In genomic region chr1:222761171-222761570, GRCh38 we compare ENCODE assay signal across 36 cellular contexts. TPM values are rescaled to one million over a fixed set of nuclear protein-coding genes. Genes with fewer than 3 reads are reported as not detected.
"Had no signal": no experiment of that assay in that cellular context is flagged by ENCODE, and none has a peak within 500 bp of the region (broad histone marks: within the 10 kb centered on the region; RNA-seq: fewer than 3 reads in every experiment).

No MANE protein-coding gene starts in this region.

- H3K4me1 Mint-ChIP-seq: activated CD4-positive, alpha-beta memory T cell treated with anti-CD3 and anti-CD28 coated beads, Interleukin-2, amount 10 ng/mL, durations not matched to agents 7 days and 5 days; activated CD8-positive, alpha-beta memory T cell treated with anti-CD3 and anti-CD28 coated beads, Interleukin-2, amount 10 ng/mL, durations not matched to agents 7 days and 5 days; activated naive CD4-positive, alpha-beta T cell treated with anti-CD3 and anti-CD28 coated beads, Interleukin-2, amount 10 ng/mL, durations not matched to agents 7 days and 5 days; activated naive CD8-positive, alpha-beta T cell treated with anti-CD3 and anti-CD28 coated beads, Interleukin-2, amount 50 U/mL, for 24 hours; central memory CD8-positive, alpha-beta T cell had no signal

- H3K4me1 ChIP-seq: ascending aorta had no signal

- H3K9me3 ChIP-seq: ascending aorta had no signal

- H3K36me3 ChIP-seq: ascending aorta, cardiac muscle cell had no signal

- H3K27me3 Mint-ChIP-seq: activated B cell treated with CpG ODN at 0.5 μM for 24 hours; activated naive CD8-positive, alpha-beta T cell treated with anti-CD3 and anti-CD28 coated beads, Interleukin-2, amount 50 U/mL, for 24 hours had no signal

- H3K36me3 Mint-ChIP-seq: activated CD8-positive, alpha-beta memory T cell treated with anti-CD3 and anti-CD28 coated beads, Interleukin-2, amount 10 ng/mL, durations not matched to agents 7 days and 5 days; activated naive CD4-positive, alpha-beta T cell treated with anti-CD3 and anti-CD28 coated beads, Interleukin-2, amount 10 ng/mL, durations not matched to agents 7 days and 5 days; activated naive CD8-positive, alpha-beta T cell had no signal

- H3K27me3 ChIP-seq: ascending aorta, cardiac muscle cell had no signal

- DNase-seq: activated B cell treated with CpG ODN at 0.5 μM for 24 hours; activated CD4-positive, alpha-beta memory T cell treated with anti-CD3 and anti-CD28 coated beads, Interleukin-2, amount 10 ng/mL, durations not matched to agents 7 days and 5 days; activated CD4-positive, alpha-beta T cell treated with anti-CD3 and anti-CD28 coated beads for 4 hours; activated CD4-positive, CD25-positive, alpha-beta regulatory T cell treated with anti-CD3 and anti-CD28 coated beads, Interleukin-2, amount 50 U/mL, for 72 hours; activated CD8-positive, alpha-beta memory T cell treated with anti-CD3 and anti-CD28 coated beads for 24 hours; activated CD8-positive, alpha-beta memory T cell treated with anti-CD3 and anti-CD28 coated beads, Interleukin-2, amount 10 ng/mL, durations not matched to agents 7 days and 5 days; activated CD8-positive, alpha-beta memory T cell treated with anti-CD3 and anti-CD28 coated beads, Interleukin-2, amount 50 U/mL, for 48 hours; activated effector memory CD4-positive, alpha-beta T cell treated with Interleukin-2 at 50 U/mL for 16 hours; activated naive CD4-positive, alpha-beta T cell treated with anti-CD3 and anti-CD28 coated beads, Interleukin-2, amount 10 ng/mL, durations not matched to agents 7 days and 5 days; activated naive CD8-positive, alpha-beta T cell treated with anti-CD3 and anti-CD28 coated beads, Interleukin-2, amount 50 U/mL, for 24 hours; activated T-cell treated with anti-CD3 and anti-CD28 coated beads, Interleukin-2, amount 50 U/mL, for 48 hours; amniotic stem cell; NCI-H1092 treated with DMSO at 0.1 percent for 48 hours; NCI-H1694; NCI-H2029; NCI-H2171 treated with DMSO at 0.1 percent for 48 hours; NCI-H2227 treated with DMSO at 0.1 percent for 48 hours; NCI-H446; NCI-H524; NCI-H774; SHP77; SW 1271; T-helper 1 cell; T-helper 2 cell; T-helper 9 cell had no signal

- ATAC-seq: activated CD8-positive, alpha-beta memory T cell treated with anti-CD3 and anti-CD28 coated beads, Interleukin-2, amount 10 ng/mL, durations not matched to agents 7 days and 5 days; activated naive CD8-positive, alpha-beta T cell treated with anti-CD3 and anti-CD28 coated beads, Interleukin-2, amount 50 U/mL, for 24 hours; Panc1 had no signal

- H3K4me3 ChIP-seq: ascending aorta, cardiac muscle cell had no signal

- H3K4me3 Mint-ChIP-seq: activated B cell treated with CpG ODN at 0.5 μM for 24 hours; activated CD4-positive, alpha-beta memory T cell treated with anti-CD3 and anti-CD28 coated beads, Interleukin-2, amount 10 ng/mL, durations not matched to agents 7 days and 5 days; activated CD8-positive, alpha-beta memory T cell treated with anti-CD3 and anti-CD28 coated beads, Interleukin-2, amount 10 ng/mL, durations not matched to agents 7 days and 5 days; activated naive CD4-positive, alpha-beta T cell treated with anti-CD3 and anti-CD28 coated beads, Interleukin-2, amount 10 ng/mL, durations not matched to agents 7 days and 5 days; activated naive CD8-positive, alpha-beta T cell; activated naive CD8-positive, alpha-beta T cell treated with anti-CD3 and anti-CD28 coated beads, Interleukin-2, amount 50 U/mL, for 24 hours; central memory CD8-positive, alpha-beta T cell had no signal

- H3K27ac Mint-ChIP-seq: activated B cell treated with CpG ODN at 0.5 μM for 24 hours; activated CD4-positive, alpha-beta memory T cell treated with anti-CD3 and anti-CD28 coated beads, Interleukin-2, amount 10 ng/mL, durations not matched to agents 7 days and 5 days; activated CD8-positive, alpha-beta memory T cell treated with anti-CD3 and anti-CD28 coated beads, Interleukin-2, amount 10 ng/mL, durations not matched to agents 7 days and 5 days; activated naive CD4-positive, alpha-beta T cell treated with anti-CD3 and anti-CD28 coated beads, Interleukin-2, amount 10 ng/mL, durations not matched to agents 7 days and 5 days; activated naive CD8-positive, alpha-beta T cell; activated naive CD8-positive, alpha-beta T cell treated with anti-CD3 and anti-CD28 coated beads, Interleukin-2, amount 50 U/mL, for 24 hours had no signal

- H3K9me3 Mint-ChIP-seq: activated B cell treated with CpG ODN at 0.5 μM for 24 hours; central memory CD8-positive, alpha-beta T cell had no signal

- H3K27ac ChIP-seq: ascending aorta, cardiac muscle cell, KMS-11, VCaP had no signal

- H3K4me2 ChIP-seq: KMS-11 had no signal

- H3K9ac ChIP-seq: KMS-11 had no signal

RNA-seq across cellular contexts. Expression of gene FAM177B, which starts 24.2 kb away (rescaled TPM):
- total RNA-seq: activated CD4-positive, alpha-beta memory T cell treated with anti-CD3 and anti-CD28 coated beads, Interleukin-2, amount 10 ng/mL, durations not matched to agents 7 days and 5 days; ascending aorta; cardiac muscle cell; chondrocyte; M059J; RPMI7951; SK-MEL-5 had no signal
- polyA plus RNA-seq: cardiac muscle cell had no signal
